7 cellular contexts compared by ENCODE assay signal in genomic region chr3:152595975-152596832, GRCh38.
DNase-seq lines count a peak whose midpoint lies in the region; ATAC-seq and TF ChIP-seq lines count a peak whose summit lies in the region.

No MANE protein-coding gene starts in this region.

- peak overlapping the region; percentile 26 for H3K4me3 Mint-ChIP-seq in chondrocyte (ENCODE audit: unreplicated experiment)

- H3K9me3 Mint-ChIP-seq in chondrocyte (ENCODE audit: low read depth): no peaks in the 10 kb centered on the region

- H3K79me2 ChIP-seq in MM.1S (ENCODE audit: low read length): no peaks in the 10 kb centered on the region

- peak overlapping the region; percentile 69 for H2AFZ ChIP-seq in MM.1S (ENCODE audit: low read length)

- H3K27ac ChIP-seq in MM.1S (ENCODE audit: low read length) (peak overlapping the region; percentile 13; the same call in 1 of the 2 replicates), aorta (ENCODE audit: low read depth in 1 of 2, low read length in 2 of 2) (peak overlapping the region; percentile 10 to 67)

- H3K9me3 ChIP-seq in MM.1S (replicated peaks; ENCODE audit: insufficient read depth, low read length): no peaks in the 10 kb centered on the region
- no peaks in the 10 kb centered on the region for H3K9me3 ChIP-seq in aorta (ENCODE audit: control insufficient read depth, low read length)

- H3K27ac Mint-ChIP-seq in chondrocyte (ENCODE audit: unreplicated experiment): peak overlapping the region; percentile 3

- no peaks in the 10 kb centered on the region for H3K27me3 Mint-ChIP-seq in chondrocyte (ENCODE audit: low read depth)

- H3K4me1 Mint-ChIP-seq in chondrocyte (ENCODE audit: low read depth): peaks cover 16% of the 10 kb centered on the region

- H3K9me2 ChIP-seq in MM.1S (replicated peaks; ENCODE audit: insufficient read depth, low read length): no peaks in the 10 kb centered on the region

- no peak for TF ChIP-seq CTCF in MM.1S (IDR thresholded peaks at IDR 0.05; ENCODE audit: low read length)
- no peak for TF ChIP-seq CTCF in chondrocyte (IDR thresholded peaks at IDR 0.05)

- no peaks in the 10 kb centered on the region for H3F3A ChIP-seq in MM.1S (ENCODE audit: insufficient read depth, low read length)

- H3K4me3 ChIP-seq in MM.1S (ENCODE audit: low read length) (peak overlapping the region; percentile 19), aorta (ENCODE audit: low read length in 2 of 2) (peak overlapping the region in 1 of 2 donors; percentile 3)

- H3K36me3 Mint-ChIP-seq in chondrocyte (ENCODE audit: low read depth): no peaks in the 10 kb centered on the region

- H3K4me2 ChIP-seq in MM.1S (ENCODE audit: low read depth, low read length): peak overlapping the region; percentile 75

- no peaks in the 10 kb centered on the region for H3K27me3 ChIP-seq in MM.1S (replicated peaks; ENCODE audit: insufficient read depth, low read length)
- H3K27me3 ChIP-seq in aorta (ENCODE audit: control insufficient read depth in 1 of 2, insufficient read depth in 2 of 2, low read length in 1 of 2): no peaks in the 10 kb centered on the region

- DNase-seq in MM.1S (peak; percentile 84), chondrocyte (ENCODE audit: low spot score) (no peak), lung microvascular endothelial cell (ENCODE audit: low read depth in 2 of 2) (peak; percentile 2 to 90), aorta (peak in 1 of 2 donors; percentile 50), NCI-H1105 treated with DMSO at 0.1 percent for 48 hours (lab: John Stamatoyannopoulos, UW) (no peak)

- H4K20me1 ChIP-seq in MM.1S (ENCODE audit: insufficient read depth, low read length): no peaks in the 10 kb centered on the region

- WGBS in aorta, 2 donors: 4 to 5% methylated on average over 4 of the region's 4 CpGs

- ATAC-seq in GM18511 (IDR thresholded peaks at IDR 0.05; ENCODE audit: unreplicated experiment) (peak; percentile 98), HG02623 (IDR thresholded peaks at IDR 0.05; ENCODE audit: unreplicated experiment) (peak; percentile 99), aorta (ENCODE audit: low FRiP score) (peak; percentile 92)

- no peaks in the 10 kb centered on the region for H3K36me3 ChIP-seq in MM.1S (replicated peaks; ENCODE audit: insufficient read depth, low read length)
- no peaks in the 10 kb centered on the region for H3K36me3 ChIP-seq in aorta (ENCODE audit: control insufficient read depth in 1 of 2, insufficient read depth in 2 of 2, low read length in 1 of 2)

- no peak overlapping the region for H3K9ac ChIP-seq in MM.1S (ENCODE audit: low read length)

- intact Hi-C loops in aorta (cut with DNase I): no loop called here

- H3K4me1 ChIP-seq in MM.1S (ENCODE audit: low read length) (peaks cover 9% of the 10 kb centered on the region; the same call in 1 of the 2 replicates), aorta (ENCODE audit: control insufficient read depth in 1 of 2, insufficient read depth in 2 of 2, low read length in 2 of 2) (peaks cover 3 to 4% of the 10 kb centered on the region in 2 donors)

Comparison
In these comparisons a context has a peak if more than half of its experiments do, and no peak if none do; other contexts are left out.
1. DNase-seq: peak in MM.1S (single experiment) and lung microvascular endothelial cell (2 of 2); none in chondrocyte (single experiment) and NCI-H1105 treated with DMSO at 0.1 percent for 48 hours (single experiment).
2. Peak in every context shown above with its lines, with median percentiles within 50 percentile points of each other: ATAC-seq.